ENCODE assay signal across 10 cellular contexts in the genomic region with DNA sequence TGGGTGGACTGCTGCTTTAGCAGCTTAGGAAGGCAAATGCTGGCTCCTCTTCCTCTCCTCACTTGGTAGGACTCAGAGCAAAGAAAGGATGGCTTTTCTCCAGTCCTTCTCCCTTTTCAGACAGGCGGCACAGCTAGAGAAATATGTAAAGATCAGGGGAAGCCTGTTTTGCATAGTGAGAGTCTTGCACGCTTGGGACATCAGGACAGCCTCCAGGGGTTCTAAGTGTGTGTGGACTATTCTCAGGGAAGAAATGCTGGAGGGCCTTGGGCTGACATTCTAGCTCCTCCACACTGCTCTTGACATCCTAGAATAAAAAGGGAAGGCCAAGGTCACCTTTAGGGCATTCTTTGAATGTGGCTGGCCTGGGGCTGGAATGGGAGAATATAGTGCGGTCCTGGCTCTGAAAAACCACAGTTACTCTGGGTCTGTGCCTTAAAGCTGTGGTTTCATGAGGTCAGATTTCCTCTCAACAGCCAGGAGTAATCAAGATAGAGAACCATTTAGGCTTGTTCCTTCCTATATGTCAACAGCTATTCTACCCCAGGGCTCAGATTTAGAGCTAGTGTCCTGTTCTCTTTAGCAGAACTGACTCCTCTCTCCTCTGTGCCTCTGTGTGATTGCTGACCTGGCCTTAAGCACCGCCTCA. TPM values are rescaled to one million over a fixed set of nuclear protein-coding genes. Genes with fewer than 3 reads are reported as not detected.
DNase-seq lines count a peak whose midpoint lies in the region; ATAC-seq and TF ChIP-seq lines count a peak whose summit lies in the region.
"Had no signal": no experiment of that assay in that cellular context is flagged by ENCODE, and none has a peak within 500 bp of the region (broad histone marks: within the 10 kb centered on the region; RNA-seq: fewer than 3 reads in every experiment).

No MANE protein-coding gene starts in this region.

- peak overlapping the region; percentile 18 for H3K4me3 Mint-ChIP-seq in T-helper 1 cell treated with Interleukin-12 subunit alpha and Interleukin-12 subunit beta and Interleukin-4 antibody, amounts not matched to agents 30 μg/mL and 1 μg/mL, for 36 hours
- no peak overlapping the region for H3K4me3 Mint-ChIP-seq in chondrocyte (ENCODE audit: unreplicated experiment)

- H3K36me3 ChIP-seq in mesenchymal stem cell (ENCODE audit: control insufficient read depth in 1 of 2, insufficient read depth in 2 of 2, low read depth in 1 of 2, low read length in 2 of 2) (no peaks in the 10 kb centered on the region), MG63 (no peaks in the 10 kb centered on the region)

- peaks cover 17% of the 10 kb centered on the region for H3K4me1 Mint-ChIP-seq in T-helper 1 cell treated with Interleukin-12 subunit alpha and Interleukin-12 subunit beta and Interleukin-4 antibody, amounts not matched to agents 30 μg/mL and 1 μg/mL, for 36 hours (ENCODE audit: low read depth)
- no peaks in the 10 kb centered on the region for H3K4me1 Mint-ChIP-seq in chondrocyte (ENCODE audit: low read depth)

- no peak overlapping the region for H2BK15ac ChIP-seq in mesenchymal stem cell (ENCODE audit: low read depth, poor library complexity, severe bottlenecking)

- H3K79me1 ChIP-seq in mesenchymal stem cell (replicated peaks; ENCODE audit: low read length, poor library complexity, severe bottlenecking), result no peaks in the 10 kb centered on the region

- peak; percentile 73 for ATAC-seq in HG02938 (IDR thresholded peaks at IDR 0.05; ENCODE audit: unreplicated experiment)
- ATAC-seq in GM21825 (IDR thresholded peaks at IDR 0.05; ENCODE audit: unreplicated experiment), result no peak
- ATAC-seq: left colon had no signal

- H3K9me3 Mint-ChIP-seq in T-helper 1 cell treated with Interleukin-12 subunit alpha and Interleukin-12 subunit beta and Interleukin-4 antibody, amounts not matched to agents 30 μg/mL and 1 μg/mL, for 36 hours, result peaks cover 5% of the 10 kb centered on the region
- peaks cover 2% of the 10 kb centered on the region for H3K9me3 Mint-ChIP-seq in chondrocyte (ENCODE audit: low read depth)

- TF ChIP-seq CTCF in chondrocyte (IDR thresholded peaks at IDR 0.05), result no peak

- no peak overlapping the region for H4K91ac ChIP-seq in mesenchymal stem cell (ENCODE audit: low read length)

- H3K23ac ChIP-seq in mesenchymal stem cell (ENCODE audit: low read length in 2 of 2), result no peak overlapping the region

- H3K9me3 ChIP-seq in mesenchymal stem cell (ENCODE audit: control insufficient read depth, low read length) (no peaks in the 10 kb centered on the region), MG63 (no peaks in the 10 kb centered on the region)

- no peak overlapping the region for H3K14ac ChIP-seq in mesenchymal stem cell (ENCODE audit: low read length in 2 of 2)

- H3K27ac ChIP-seq in mesenchymal stem cell (ENCODE audit: low read length, poor library complexity, severe bottlenecking), result no peak overlapping the region

- H3K4me2 ChIP-seq in mesenchymal stem cell (ENCODE audit: low read length, poor library complexity, severe bottlenecking), result no peak overlapping the region

- no peak overlapping the region for H2BK12ac ChIP-seq in mesenchymal stem cell (ENCODE audit: low read length in 2 of 2)

- H4K8ac ChIP-seq in mesenchymal stem cell (ENCODE audit: low read length), result no peak overlapping the region

- no peak overlapping the region for H2AFZ ChIP-seq in mesenchymal stem cell (ENCODE audit: low read depth, low read length)

- H2BK120ac ChIP-seq in mesenchymal stem cell (ENCODE audit: low read depth, low read length), result no peak overlapping the region

- peaks cover 3% of the 10 kb centered on the region for H3K4me1 ChIP-seq in mesenchymal stem cell (ENCODE audit: control insufficient read depth, insufficient read depth, low read depth, low read length)

- H2AK5ac ChIP-seq in mesenchymal stem cell (ENCODE audit: low read length, severe bottlenecking), result no peak overlapping the region

- H3K27me3 ChIP-seq in mesenchymal stem cell (ENCODE audit: control insufficient read depth in 1 of 2, insufficient read depth in 1 of 2, low read length in 2 of 2) (no peaks in the 10 kb centered on the region), MG63 (no peaks in the 10 kb centered on the region)

- H3K27me3 Mint-ChIP-seq in T-helper 1 cell treated with Interleukin-12 subunit alpha and Interleukin-12 subunit beta and Interleukin-4 antibody, amounts not matched to agents 30 μg/mL and 1 μg/mL, for 36 hours (ENCODE audit: low read depth), result no peaks in the 10 kb centered on the region
- no peaks in the 10 kb centered on the region for H3K27me3 Mint-ChIP-seq in chondrocyte (ENCODE audit: low read depth)

- no peaks in the 10 kb centered on the region for H3K36me3 Mint-ChIP-seq in T-helper 1 cell treated with Interleukin-12 subunit alpha and Interleukin-12 subunit beta and Interleukin-4 antibody, amounts not matched to agents 30 μg/mL and 1 μg/mL, for 36 hours (ENCODE audit: low read depth)
- no peaks in the 10 kb centered on the region for H3K36me3 Mint-ChIP-seq in chondrocyte (ENCODE audit: low read depth)

- 53% methylated on average over 4 of the region's 4 CpGs for WGBS in mesenchymal stem cell

- H2BK5ac ChIP-seq in mesenchymal stem cell (ENCODE audit: low read depth, low read length, poor library complexity, severe bottlenecking), result no peak overlapping the region

- H3K4me3 ChIP-seq in mesenchymal stem cell (ENCODE audit: insufficient read depth in 1 of 2, low read depth in 1 of 2, low read length in 2 of 2) (no peak overlapping the region), MG63 (no peak overlapping the region)

- H3K4ac ChIP-seq in mesenchymal stem cell (ENCODE audit: low read depth in 1 of 2, low read length in 2 of 2), result no peak overlapping the region

- DNase-seq in GF-D8 (lab: John Stamatoyannopoulos, UW), result peak; percentile 79
- peak; percentile 36 for DNase-seq in mesenchymal stem cell
- DNase-seq in chondrocyte (ENCODE audit: low spot score), result no peak
- DNase-seq in pons (ENCODE audit: low spot score), result no peak
- DNase-seq in MG63, result no peak
- DNase-seq: left colon had no signal

- H3K9ac ChIP-seq in mesenchymal stem cell (ENCODE audit: low read length), result no peak overlapping the region

- no peak overlapping the region for H3K18ac ChIP-seq in mesenchymal stem cell (ENCODE audit: low read depth in 1 of 2, low read length in 2 of 2)

- H3K27ac Mint-ChIP-seq in T-helper 1 cell treated with Interleukin-12 subunit alpha and Interleukin-12 subunit beta and Interleukin-4 antibody, amounts not matched to agents 30 μg/mL and 1 μg/mL, for 36 hours, result no peak overlapping the region
- H3K27ac Mint-ChIP-seq in chondrocyte (ENCODE audit: unreplicated experiment), result no peak overlapping the region

RNA-seq across cellular contexts. Expression of gene CMA1, which starts 24.3 kb away (rescaled TPM):
- polyA plus RNA-seq in mesenchymal stem cell (2013, experiment 1 of 2), result not detected
- polyA plus RNA-seq in mesenchymal stem cell (2013, experiment 2 of 2), result not detected
- total RNA-seq in chondrocyte, result not detected in 3 replicates
- not detected in 2 replicates for total RNA-seq in MG63 (2014; rRNA removed; shearing (Covaris generic); ENCODE audit: low replicate concordance)
- total RNA-seq: endothelial cell of umbilical vein had no signal
- polyA plus RNA-seq: endothelial cell of umbilical vein had no signal

RNA-seq across cellular contexts. Expression of gene SDR39U1, which starts 41.2 kb away (rescaled TPM):
- 29.6 TPM for polyA plus RNA-seq in mesenchymal stem cell (2013, experiment 1 of 2)
- polyA plus RNA-seq in mesenchymal stem cell (2013, experiment 2 of 2), result 28.8 TPM
- 34.6 to 52.9 TPM (median 35.3 TPM) in 3 replicates for total RNA-seq in chondrocyte
- 16.8 and 32.0 TPM in 2 replicates for total RNA-seq in MG63 (2014; rRNA removed; shearing (Covaris generic); ENCODE audit: low replicate concordance)

RNA-seq across cellular contexts. Expression of gene KHNYN, which starts 54.0 kb away (rescaled TPM):
- polyA plus RNA-seq in mesenchymal stem cell (2013, experiment 1 of 2), result 23.6 TPM
- 24.0 TPM for polyA plus RNA-seq in mesenchymal stem cell (2013, experiment 2 of 2)
- total RNA-seq in chondrocyte, result 44.4 to 53.8 TPM (median 53.7 TPM) in 3 replicates
- total RNA-seq in MG63 (2014; rRNA removed; shearing (Covaris generic); ENCODE audit: low replicate concordance), result 19.1 and 30.7 TPM in 2 replicates

RNA-seq across cellular contexts. Expression of gene CBLN3, which starts 54.3 kb away (rescaled TPM):
- 3.3 TPM for polyA plus RNA-seq in mesenchymal stem cell (2013, experiment 1 of 2)
- 3.6 TPM for polyA plus RNA-seq in mesenchymal stem cell (2013, experiment 2 of 2)
- total RNA-seq in chondrocyte, result 5.2 to 6.1 TPM (median 5.5 TPM) in 3 replicates
- total RNA-seq in MG63 (2014; rRNA removed; shearing (Covaris generic); ENCODE audit: low replicate concordance), result 2.0 TPM in 1 of 2 replicates, not detected in the other

Comparison
In these comparisons a context has a peak if more than half of its experiments do, and no peak if none do; other contexts are left out.
1. DNase-seq: peak in GF-D8 (single experiment) and mesenchymal stem cell (single experiment); none in chondrocyte (single experiment), pons (single experiment) and MG63 (single experiment).